ENCODE assay signal across 9 cellular contexts in the genomic region with DNA sequence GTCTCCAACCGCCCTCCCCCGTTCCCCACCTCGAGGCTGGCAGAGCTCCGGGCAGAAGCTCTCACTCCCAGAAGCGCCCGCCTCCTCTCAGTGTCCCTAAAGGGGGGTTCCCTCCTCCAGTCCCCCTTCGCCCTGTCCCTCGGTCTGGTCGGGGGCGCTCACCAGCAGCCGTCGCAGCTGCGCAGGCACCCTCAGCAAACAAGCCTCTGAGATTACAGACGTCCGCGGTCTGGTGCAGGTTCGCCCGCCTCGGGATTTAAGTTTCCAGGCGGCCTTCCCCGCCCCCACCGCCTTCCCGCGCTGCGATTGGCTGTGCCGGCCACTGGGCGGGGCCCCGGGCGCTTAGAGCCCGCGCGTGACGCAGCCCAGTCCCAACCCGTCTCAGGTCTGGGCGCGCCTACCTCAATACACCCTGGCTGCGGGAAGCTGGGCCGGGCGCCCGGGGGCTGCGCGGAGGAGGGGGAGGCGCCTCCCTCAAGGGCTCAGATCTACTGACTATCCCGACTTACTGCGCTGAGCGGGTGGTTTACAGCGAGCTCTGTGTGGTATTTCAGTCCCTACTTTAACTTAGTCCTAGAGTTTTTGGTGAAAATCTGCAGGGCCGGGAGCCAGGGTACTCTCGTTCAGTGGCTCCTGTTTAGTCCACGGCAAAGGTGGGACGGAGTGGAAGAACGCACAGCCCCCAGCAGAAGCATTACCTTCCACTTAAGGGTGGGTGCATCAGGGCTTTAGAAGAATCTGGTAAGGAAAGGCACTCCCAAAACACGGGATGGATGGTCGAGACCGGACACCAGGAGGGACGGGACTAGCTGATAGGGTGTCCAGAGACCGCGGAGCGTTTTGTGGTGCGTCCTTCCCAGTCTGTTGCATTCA. TPM values are rescaled to one million over a fixed set of nuclear protein-coding genes. Genes with fewer than 3 reads are reported as not detected.
A peak's percentile ranks its signal among the peaks of the same experiment; 100 is the strongest.
DNase-seq lines count a peak whose midpoint lies in the region; ATAC-seq and TF ChIP-seq lines count a peak whose summit lies in the region.
"Had no signal": no experiment of that assay in that cellular context is flagged by ENCODE, and none has a peak within 500 bp of the region (broad histone marks: within the 10 kb centered on the region; RNA-seq: fewer than 3 reads in every experiment).

A gene (minus strand): TSS at position 234 of the 873 bp plus-strand sequence. CDS start 1,099 bp downstream, outside the sequence.

- H3K4me3 Mint-ChIP-seq in central memory CD8-positive, alpha-beta T cell = peak within 1 kb of the TSS; percentile 67

- H3K27ac Mint-ChIP-seq in central memory CD8-positive, alpha-beta T cell (ENCODE audit: low read depth) = no peak within 1 kb of the TSS

- no peaks in the 10 kb centered on the region for H3K9me3 Mint-ChIP-seq in central memory CD8-positive, alpha-beta T cell

- H3K27me3 ChIP-seq in kidney epithelial cell (ENCODE audit: control insufficient read depth, insufficient read depth, low read length) = no peaks in the 10 kb centered on the region

- no peaks in the 10 kb centered on the region for H3K36me3 ChIP-seq in kidney epithelial cell (ENCODE audit: control insufficient read depth, insufficient read depth, low read length)

- ATAC-seq in GM18861 (IDR thresholded peaks at IDR 0.05; ENCODE audit: unreplicated experiment) = peak; percentile 85
- peak; percentile 99 for ATAC-seq in HG03103 (IDR thresholded peaks at IDR 0.05; ENCODE audit: low read depth, unreplicated experiment)
- ATAC-seq in central memory CD8-positive, alpha-beta T cell (replicated peaks; ENCODE audit: extremely low read depth, poor library complexity, severe bottlenecking) = peak; percentile 91

- H3K27me3 Mint-ChIP-seq in central memory CD8-positive, alpha-beta T cell = peaks cover 86% of the 10 kb centered on the region

- DNase-seq in NCI-H2196 treated with DMSO at 0.1 percent for 48 hours (lab: John Stamatoyannopoulos, UW; ENCODE audit: unreplicated experiment) = peak; percentile 85
- DNase-seq in activated CD4-positive, CD25-positive, alpha-beta regulatory T cell treated with anti-CD3 and anti-CD28 coated beads, Interleukin-2, amount 50 U/mL, for 16 hours (ENCODE audit: low read depth, low spot score) = peak; percentile 31
- peak; percentile 24 to 29 for DNase-seq in central memory CD8-positive, alpha-beta T cell (ENCODE audit: low spot score in 2 of 2)
- DNase-seq in kidney epithelial cell (ENCODE audit: low read depth) = peak; percentile 51
- peak; percentile 93 for DNase-seq in stimulated activated CD4-positive, alpha-beta T cell treated with anti-CD3 and anti-CD28 coated beads, Interleukin-15, amount 100 ng/mL, for 24 hours
- DNase-seq: DND-41 had no signal

- H3K36me3 Mint-ChIP-seq in central memory CD8-positive, alpha-beta T cell (ENCODE audit: insufficient read depth) = peaks cover 3% of the 10 kb centered on the region

- H3K4me1 Mint-ChIP-seq in central memory CD8-positive, alpha-beta T cell = peaks cover 8% of the 10 kb centered on the region

- TF ChIP-seq CTCF in 22Rv1 (IDR thresholded peaks at IDR 0.05) = no peak
- TF ChIP-seq CTCF in kidney epithelial cell (IDR thresholded peaks at IDR 0.05; ENCODE audit: insufficient read depth, low read length, poor library complexity, severe bottlenecking) = no peak

- H3K27ac ChIP-seq in 22Rv1 = peak within 1 kb of the TSS; percentile 54

- H3K4me3 ChIP-seq in kidney epithelial cell (ENCODE audit: low read depth, low read length) = peak within 1 kb of the TSS; percentile 50

RNA-seq across cellular contexts. Expression of the gene that starts here (rescaled TPM):
- 3.1 TPM in 2 replicates for total RNA-seq in kidney epithelial cell

Comparison
In these comparisons a context has a peak if more than half of its experiments do, and no peak if none do; other contexts are left out.
1. Peak in every context shown above with its lines: DNase-seq, ATAC-seq, H3K4me3 ChIP-seq and H3K27ac ChIP-seq.
2. DNase-seq: peak in every context shown above with its lines; median percentile 93 in stimulated activated CD4-positive, alpha-beta T cell treated with anti-CD3 and anti-CD28 coated beads, Interleukin-15, amount 100 ng/mL, for 24 hours; 85 in NCI-H2196 treated with DMSO at 0.1 percent for 48 hours; 51 in kidney epithelial cell; 31 in activated CD4-positive, CD25-positive, alpha-beta regulatory T cell treated with anti-CD3 and anti-CD28 coated beads, Interleukin-2, amount 50 U/mL, for 16 hours; 26 in central memory CD8-positive, alpha-beta T cell.